19 cellular contexts compared by ENCODE assay signal in genomic region chr6:10300071-10300470, GRCh38.
DNase-seq lines count a peak whose midpoint lies in the region; ATAC-seq and TF ChIP-seq lines count a peak whose summit lies in the region.
"Had no signal": no experiment of that assay in that cellular context is flagged by ENCODE, and none has a peak within 500 bp of the region (broad histone marks: within the 10 kb centered on the region; RNA-seq: fewer than 3 reads in every experiment).

No MANE protein-coding gene starts in this region.

- H3K79me2 ChIP-seq in trophoblast cell (ENCODE audit: control insufficient read depth, insufficient read depth, low read length, poor library complexity) = no peaks in the 10 kb centered on the region

- H3K23ac ChIP-seq in trophoblast cell (ENCODE audit: low read length) = no peak overlapping the region

- ATAC-seq in GM18858 (IDR thresholded peaks at IDR 0.05; ENCODE audit: unreplicated experiment) (peak; percentile 47), lower lobe of right lung (no peak), HG02852 (IDR thresholded peaks at IDR 0.05; ENCODE audit: unreplicated experiment) (no peak)
- ATAC-seq: activated T-cell treated with anti-CD3 and anti-CD28 coated beads, Interleukin-2, amount 50 U/mL, for 4 hours; left lobe of liver; right lobe of liver had no signal

- H3K27me3 ChIP-seq in trophoblast cell (ENCODE audit: insufficient read depth, low read length) (no peaks in the 10 kb centered on the region), lower lobe of right lung (ENCODE audit: low read depth) (no peaks in the 10 kb centered on the region)
- H3K27me3 ChIP-seq: right lobe of liver had no signal

- H3K27ac ChIP-seq in trophoblast cell (ENCODE audit: low read depth, low read length) (no peak overlapping the region), lower lobe of right lung (no peak overlapping the region)
- H3K27ac ChIP-seq: right lobe of liver, VCaP had no signal

- no CpG with 5 or more reads among the region's 2 CpGs for WGBS in trophoblast cell (ENCODE audit: extremely low coverage, insufficient coverage, insufficient read length)

- H3K9me3 ChIP-seq in trophoblast cell (ENCODE audit: insufficient read depth, low read depth, low read length) = no peaks in the 10 kb centered on the region
- no peaks in the 10 kb centered on the region for H3K9me3 ChIP-seq in lower lobe of right lung
- H3K9me3 ChIP-seq: Caco-2, right lobe of liver had no signal

- H4K12ac ChIP-seq in trophoblast cell (ENCODE audit: low read depth, low read length) = no peak overlapping the region

- H3K18ac ChIP-seq in trophoblast cell (ENCODE audit: low read length) = no peak overlapping the region

- no peak for TF ChIP-seq CTCF in lower lobe of right lung (IDR thresholded peaks at IDR 0.05)

- H4K8ac ChIP-seq in trophoblast cell (ENCODE audit: low read depth, low read length) = no peak overlapping the region

- H3K4me2 ChIP-seq in trophoblast cell (ENCODE audit: low read length) = no peak overlapping the region

- H4K91ac ChIP-seq in trophoblast cell (ENCODE audit: low read depth, low read length) = no peak overlapping the region

- peaks cover 3% of the 10 kb centered on the region for H3K79me1 ChIP-seq in trophoblast cell (ENCODE audit: low read length)

- H2BK5ac ChIP-seq in trophoblast cell (ENCODE audit: low read depth, low read length, poor library complexity) = no peak overlapping the region

- no peak overlapping the region for H3K9ac ChIP-seq in trophoblast cell (ENCODE audit: low read length)

- H2BK120ac ChIP-seq in trophoblast cell (ENCODE audit: insufficient read depth, low read length, poor library complexity) = no peak overlapping the region

- intact Hi-C loops in lower lobe of right lung (cut with DNase I) = no loop called here

- DNase-seq in HT-29 (ENCODE audit: low spot score) = peak; percentile 13
- peak; percentile 65 for DNase-seq in astrocyte of the hippocampus (ENCODE audit: low read depth, low spot score)
- DNase-seq in trophoblast cell = no peak
- no peak for DNase-seq in lower lobe of right lung
- no peak for DNase-seq in NCI-H446 treated with DMSO at 0.1 percent for 48 hours (lab: John Stamatoyannopoulos, UW)
- DNase-seq: activated CD4-positive, alpha-beta memory T cell treated with anti-CD3 and anti-CD28 coated beads for 36 hours; activated T-cell treated with anti-CD3 and anti-CD28 coated beads, Interleukin-2, amount 50 U/mL, for 4 hours; Caco-2; effector CD4-positive, alpha-beta T cell; hippocampal formation; NCI-H2029 treated with DMSO at 0.1 percent for 48 hours; NCI-H526; nucleus accumbens; right lobe of liver; stimulated activated CD4-positive, alpha-beta T cell treated with anti-CD3 and anti-CD28 coated beads, Interleukin-1b, Interleukin-23, amount 100 ng/mL, for 48 hours had no signal

- no peak overlapping the region for H3K14ac ChIP-seq in trophoblast cell (ENCODE audit: low read length)

- H3K4me1 ChIP-seq in trophoblast cell (ENCODE audit: control insufficient read depth in 1 of 2, insufficient read depth in 2 of 2, low read length in 2 of 2) (peaks cover 0 to 3% of the 10 kb centered on the region in 2 experiments), lower lobe of right lung (no peaks in the 10 kb centered on the region)
- H3K4me1 ChIP-seq: Caco-2, right lobe of liver had no signal

- H2AK5ac ChIP-seq in trophoblast cell (ENCODE audit: low read length) = no peak overlapping the region

- no peak overlapping the region for H3K4ac ChIP-seq in trophoblast cell (ENCODE audit: low read depth, low read length)

- H3K4me3 ChIP-seq in trophoblast cell (ENCODE audit: low read depth, low read length) (no peak overlapping the region), lower lobe of right lung (no peak overlapping the region)
- H3K4me3 ChIP-seq: right lobe of liver had no signal

- H2AFZ ChIP-seq in trophoblast cell (ENCODE audit: insufficient read depth, low read length, poor library complexity) = no peak overlapping the region

- peak overlapping the region; percentile 30 for H2BK12ac ChIP-seq in trophoblast cell (ENCODE audit: low read length)

- H3K36me3 ChIP-seq in trophoblast cell (ENCODE audit: control insufficient read depth in 1 of 2, insufficient read depth in 2 of 2, low read length in 2 of 2) (no peaks in the 10 kb centered on the region), lower lobe of right lung (no peaks in the 10 kb centered on the region)
- H3K36me3 ChIP-seq: right lobe of liver had no signal

Comparison
In these comparisons a context has a peak if more than half of its experiments do, and no peak if none do; other contexts are left out.
1. DNase-seq: peak in HT-29 (single experiment) and astrocyte of the hippocampus (single experiment); none in trophoblast cell (0 of 2), lower lobe of right lung (single experiment) and NCI-H446 treated with DMSO at 0.1 percent for 48 hours (single experiment).